21 cellular contexts compared by ENCODE assay signal in genomic region chr1:40266786-40267535, GRCh38. TPM values are rescaled to one million over a fixed set of nuclear protein-coding genes. Genes with fewer than 3 reads are reported as not detected.
DNase-seq lines count a peak whose midpoint lies in the region; ATAC-seq and TF ChIP-seq lines count a peak whose summit lies in the region.
"Had no signal": no experiment of that assay in that cellular context is flagged by ENCODE, and none has a peak within 500 bp of the region (broad histone marks: within the 10 kb centered on the region; RNA-seq: fewer than 3 reads in every experiment).

No MANE protein-coding gene starts in this region.

- peaks cover 58% of the 10 kb centered on the region for H3K4me1 Mint-ChIP-seq in activated CD4-positive, alpha-beta T cell treated with anti-CD3 and anti-CD28 coated beads for 36 hours

- DNase-seq in activated CD4-positive, alpha-beta T cell treated with anti-CD3 and anti-CD28 coated beads for 36 hours: no peak
- no peak for DNase-seq in activated CD4-positive, alpha-beta T cell treated with anti-CD3 and anti-CD28 coated beads, Interleukin-2, amount 50 U/mL, for 48 hours
- DNase-seq in coronary artery (ENCODE audit: low spot score) (no peak), mesenchymal stem cell (no peak), thyroid gland (no peak), cerebellar cortex (ENCODE audit: low spot score) (no peak), COLO668 (lab: John Stamatoyannopoulos, UW; ENCODE audit: unreplicated experiment) (no peak), NCI-H2171 treated with DMSO at 0.1 percent for 48 hours (lab: John Stamatoyannopoulos, UW) (no peak)
- DNase-seq: 8988T; activated CD4-positive, alpha-beta T cell treated with anti-CD3 and anti-CD28 coated beads, Interleukin-2, amount 10 ng/mL, durations not matched to agents 7 days and 5 days; amygdala; mesendoderm; NCI-H1092; NCI-H2171; NK-92 treated with Interleukin-12 subunit alpha and Interleukin-12 subunit beta, amount 100 ng/mL, for 24 hours; SJCRH30; stimulated activated naive CD8-positive, alpha-beta T cell treated with anti-CD3 and anti-CD28 coated beads, Interleukin-15, amount 100 ng/mL, for 72 hours had no signal

- peak overlapping the region; percentile 89 for H3K9ac ChIP-seq in mesenchymal stem cell (ENCODE audit: low read length)

- no peak overlapping the region for H2BK5ac ChIP-seq in mesenchymal stem cell (ENCODE audit: low read depth, low read length, poor library complexity, severe bottlenecking)

- CTCF ChIA-PET in activated CD4-positive, alpha-beta T cell treated with anti-CD3 and anti-CD28 coated beads for 36 hours (lab: Charles Lee): interaction anchor here (0.5 to 1.7 kb wide), 8 partner anchors 11 to 305 kb away, joined by 3 to 5 read pairs (median 3); no protein-coding TSS in a partner anchor

- H3K4me3 ChIP-seq in coronary artery (no peak overlapping the region), mesenchymal stem cell (ENCODE audit: insufficient read depth in 1 of 2, low read depth in 1 of 2, low read length in 2 of 2) (peak overlapping the region in 1 of 2 experiments; percentile 15), thyroid gland (replicated peaks in 1 of 3) (no peak overlapping the region)
- H3K4me3 ChIP-seq: HAP-1, SJCRH30 had no signal

- no peak overlapping the region for H3K23ac ChIP-seq in mesenchymal stem cell (ENCODE audit: low read length in 2 of 2)

- H3K27ac Mint-ChIP-seq in activated CD4-positive, alpha-beta T cell treated with anti-CD3 and anti-CD28 coated beads for 36 hours: peak overlapping the region; percentile 55
- H3K27ac Mint-ChIP-seq: stimulated activated naive CD8-positive, alpha-beta T cell treated with anti-CD3 and anti-CD28 coated beads, Interleukin-15, amount 100 ng/mL, for 72 hours had no signal

- H3K4me3 Mint-ChIP-seq in activated CD4-positive, alpha-beta T cell treated with anti-CD3 and anti-CD28 coated beads for 36 hours: no peak overlapping the region
- H3K4me3 Mint-ChIP-seq: activated CD4-positive, alpha-beta T cell treated with anti-CD3 and anti-CD28 coated beads, Interleukin-2, amount 10 ng/mL, durations not matched to agents 7 days and 5 days; stimulated activated naive CD8-positive, alpha-beta T cell treated with anti-CD3 and anti-CD28 coated beads, Interleukin-15, amount 100 ng/mL, for 72 hours had no signal

- no peaks in the 10 kb centered on the region for H3K9me3 Mint-ChIP-seq in activated CD4-positive, alpha-beta T cell treated with anti-CD3 and anti-CD28 coated beads for 36 hours (ENCODE audit: low read depth)
- H3K9me3 Mint-ChIP-seq: activated CD4-positive, alpha-beta T cell treated with anti-CD3 and anti-CD28 coated beads, Interleukin-2, amount 10 ng/mL, durations not matched to agents 7 days and 5 days; stimulated activated naive CD8-positive, alpha-beta T cell treated with anti-CD3 and anti-CD28 coated beads, Interleukin-15, amount 100 ng/mL, for 72 hours had no signal

- no peak overlapping the region for H4K8ac ChIP-seq in mesenchymal stem cell (ENCODE audit: low read length)

- no peak overlapping the region for H2BK15ac ChIP-seq in mesenchymal stem cell (ENCODE audit: low read depth, poor library complexity, severe bottlenecking)

- TF ChIP-seq CTCF in coronary artery (IDR thresholded peaks at IDR 0.05) (no peak), thyroid gland (IDR thresholded peaks at IDR 0.05) (no peak)

- POLR2A ChIA-PET in activated CD4-positive, alpha-beta T cell treated with anti-CD3 and anti-CD28 coated beads for 36 hours (lab: Charles Lee): interaction anchor here (0.6 kb wide), 2 partner anchors 9 to 472 kb away, joined by 3 read pairs; no protein-coding TSS in a partner anchor

- no peak overlapping the region for H3K18ac ChIP-seq in mesenchymal stem cell (ENCODE audit: low read depth in 1 of 2, low read length in 2 of 2)

- H3K27ac ChIP-seq in coronary artery: peak overlapping the region; percentile 59 to 85
- H3K27ac ChIP-seq in mesenchymal stem cell (ENCODE audit: low read length, poor library complexity, severe bottlenecking): no peak overlapping the region
- H3K27ac ChIP-seq in thyroid gland: peak overlapping the region; percentile 37 to 89 (median 73)
- H3K27ac ChIP-seq: neutrophil, SJCRH30 had no signal

- H2AFZ ChIP-seq in mesenchymal stem cell (ENCODE audit: low read depth, low read length): no peak overlapping the region

- H3K36me3 Mint-ChIP-seq in activated CD4-positive, alpha-beta T cell treated with anti-CD3 and anti-CD28 coated beads for 36 hours (ENCODE audit: low read depth): peaks cover 46% of the 10 kb centered on the region

- no peak for TF ChIP-seq POLR2A in thyroid gland (IDR thresholded peaks at IDR 0.05)

- no peaks in the 10 kb centered on the region for H3K9me3 ChIP-seq in mesenchymal stem cell (ENCODE audit: control insufficient read depth, low read length)
- no peaks in the 10 kb centered on the region for H3K9me3 ChIP-seq in thyroid gland
- H3K9me3 ChIP-seq: HAP-1, neutrophil, SJCRH30 had no signal

- H3K36me3 ChIP-seq in mesenchymal stem cell (ENCODE audit: control insufficient read depth in 1 of 2, insufficient read depth in 2 of 2, low read depth in 1 of 2, low read length in 2 of 2): peaks cover 15 to 82% of the 10 kb centered on the region in 2 experiments
- H3K36me3 ChIP-seq in thyroid gland: peaks cover 7 to 38% of the 10 kb centered on the region in 2 donors

- no peak overlapping the region for H2AK5ac ChIP-seq in mesenchymal stem cell (ENCODE audit: low read length, severe bottlenecking)

- no peak overlapping the region for H3K14ac ChIP-seq in mesenchymal stem cell (ENCODE audit: low read length in 2 of 2)

- H3K27me3 ChIP-seq in mesenchymal stem cell (ENCODE audit: control insufficient read depth in 1 of 2, insufficient read depth in 1 of 2, low read length in 2 of 2): no peaks in the 10 kb centered on the region
- H3K27me3 ChIP-seq in thyroid gland: no peaks in the 10 kb centered on the region
- H3K27me3 ChIP-seq: neutrophil, SJCRH30 had no signal

- no peak overlapping the region for H2BK12ac ChIP-seq in mesenchymal stem cell (ENCODE audit: low read length in 2 of 2)

- peaks cover 2% of the 10 kb centered on the region for H3K4me1 ChIP-seq in mesenchymal stem cell (ENCODE audit: control insufficient read depth, insufficient read depth, low read depth, low read length)
- peaks cover 5 to 12% of the 10 kb centered on the region in 2 donors for H3K4me1 ChIP-seq in thyroid gland
- H3K4me1 ChIP-seq: HAP-1, SJCRH30 had no signal

- H3K27me3 Mint-ChIP-seq in activated CD4-positive, alpha-beta T cell treated with anti-CD3 and anti-CD28 coated beads for 36 hours: no peaks in the 10 kb centered on the region
- H3K27me3 Mint-ChIP-seq: activated CD4-positive, alpha-beta T cell treated with anti-CD3 and anti-CD28 coated beads, Interleukin-2, amount 10 ng/mL, durations not matched to agents 7 days and 5 days; stimulated activated naive CD8-positive, alpha-beta T cell treated with anti-CD3 and anti-CD28 coated beads, Interleukin-15, amount 100 ng/mL, for 72 hours had no signal

- H3K4me2 ChIP-seq in mesenchymal stem cell (ENCODE audit: low read length, poor library complexity, severe bottlenecking): no peak overlapping the region

- WGBS in mesenchymal stem cell: over 99% methylated on average over 6 of the region's 6 CpGs
- 95 to 98% methylated on average over 6 of the region's 6 CpGs for WGBS in thyroid gland, 2 donors

- no peak overlapping the region for H4K91ac ChIP-seq in mesenchymal stem cell (ENCODE audit: low read length)

- ATAC-seq in activated CD4-positive, alpha-beta T cell treated with anti-CD3 and anti-CD28 coated beads for 36 hours: no peak
- ATAC-seq: stimulated activated naive CD8-positive, alpha-beta T cell treated with anti-CD3 and anti-CD28 coated beads, Interleukin-15, amount 100 ng/mL, for 72 hours had no signal

- H3K4ac ChIP-seq in mesenchymal stem cell (ENCODE audit: low read depth in 1 of 2, low read length in 2 of 2): no peak overlapping the region

- intact Hi-C loops in activated CD4-positive, alpha-beta T cell treated with anti-CD3 and anti-CD28 coated beads for 36 hours (cut with DNase I, micrococcal nuclease): no loop called here
- intact Hi-C loops in thyroid gland (cut with DNase I): no loop called here

- H2BK120ac ChIP-seq in mesenchymal stem cell (ENCODE audit: low read depth, low read length): peak overlapping the region; percentile 19

- H3K79me1 ChIP-seq in mesenchymal stem cell (replicated peaks; ENCODE audit: low read length, poor library complexity, severe bottlenecking): peaks cover 22% of the 10 kb centered on the region

RNA-seq across cellular contexts. Expression of gene ZMPSTE24, which starts 8.9 kb away (rescaled TPM):
- total RNA-seq in activated CD4-positive, alpha-beta T cell treated with anti-CD3 and anti-CD28 coated beads for 36 hours: 10 to 100 TPM; 20.7 to 23.0 TPM
- 49.7 TPM for polyA plus RNA-seq in mesenchymal stem cell (2013, experiment 1 of 2)
- polyA plus RNA-seq in mesenchymal stem cell (2013, experiment 2 of 2): 51.8 TPM
- total RNA-seq in thyroid gland: 10 to 100 TPM; 45.1 to 61.7 (median 56.7) TPM

RNA-seq across cellular contexts. Expression of gene TMCO2, which starts 19.2 kb away (rescaled TPM):
- not detected for total RNA-seq in activated CD4-positive, alpha-beta T cell treated with anti-CD3 and anti-CD28 coated beads for 36 hours
- polyA plus RNA-seq in mesenchymal stem cell (2013, experiment 1 of 2): not detected
- polyA plus RNA-seq in mesenchymal stem cell (2013, experiment 2 of 2): not detected
- not detected for total RNA-seq in thyroid gland
- total RNA-seq: Daoy, dermis microvascular lymphatic vessel endothelial cell, SJCRH30 had no signal

RNA-seq across cellular contexts. Expression of gene COL9A2, which starts 50.1 kb away (rescaled TPM):
- 1 to 10 TPM; 2.5 to 3.0 TPM for total RNA-seq in activated CD4-positive, alpha-beta T cell treated with anti-CD3 and anti-CD28 coated beads for 36 hours
- polyA plus RNA-seq in mesenchymal stem cell (2013, experiment 1 of 2): 1.1 TPM
- polyA plus RNA-seq in mesenchymal stem cell (2013, experiment 2 of 2): 1.2 TPM
- total RNA-seq in thyroid gland: 10 to 100 TPM in 2 of 4 donors, 1 to 10 TPM in 2; 6.2 to 21.6 (median 11.7) TPM
